11 cellular contexts compared by ENCODE assay signal in the genomic region with DNA sequence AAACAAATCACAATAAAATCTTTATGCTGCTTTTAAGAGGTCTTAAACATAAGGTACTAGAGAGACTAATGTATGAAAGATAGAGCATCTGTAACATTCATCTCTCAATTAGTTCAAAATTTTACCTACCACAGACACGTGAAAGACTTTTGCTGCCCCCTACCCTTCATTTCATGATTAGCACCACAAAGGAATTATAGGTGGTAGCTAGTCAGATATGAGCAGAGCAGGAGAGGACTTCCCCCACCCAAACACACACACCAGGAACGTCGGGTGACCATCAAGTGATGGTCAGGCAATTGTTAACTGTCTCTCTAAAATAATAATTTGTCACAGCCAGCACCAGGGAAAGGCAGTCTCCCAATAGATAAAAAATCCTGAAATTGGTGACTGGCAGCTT.
DNase-seq lines count a peak whose midpoint lies in the region; ATAC-seq, FAIRE-seq and TF ChIP-seq lines count a peak whose summit lies in the region.
"Had no signal": no experiment of that assay in that cellular context is flagged by ENCODE, and none has a peak within 500 bp of the region (broad histone marks: within the 10 kb centered on the region; RNA-seq: fewer than 3 reads in every experiment).

No MANE protein-coding gene starts in this region.

- ATAC-seq in GM18870 (IDR thresholded peaks at IDR 0.05; ENCODE audit: unreplicated experiment) = no peak
- no peak for ATAC-seq in GM21447 (IDR thresholded peaks at IDR 0.05; ENCODE audit: unreplicated experiment)
- ATAC-seq: natural killer cell had no signal

- no peak overlapping the region for H2AFZ ChIP-seq in neuronal stem cell (ENCODE audit: low read length)

- H3K4me2 ChIP-seq in neuronal stem cell (ENCODE audit: insufficient read depth, low read length, poor library complexity, severe bottlenecking) = no peak overlapping the region

- no peak overlapping the region for H2BK15ac ChIP-seq in neuronal stem cell (ENCODE audit: low read length)

- no peak overlapping the region for H3K23ac ChIP-seq in neuronal stem cell (ENCODE audit: low read depth, low read length, poor library complexity)

- H2BK12ac ChIP-seq in neuronal stem cell (ENCODE audit: low read length) = no peak overlapping the region

- no peaks in the 10 kb centered on the region for H3K79me1 ChIP-seq in neuronal stem cell (ENCODE audit: low read depth, low read length)

- peak; percentile 40 for TF ChIP-seq CTCF in GM13977 (IDR thresholded peaks at IDR 0.05; ENCODE audit: extremely low read depth, insufficient read depth, missing control alignments)
- peak; percentile 84 for TF ChIP-seq CTCF in VCaP (conservative IDR thresholded peaks at IDR 0.05)

- no peak overlapping the region for H3K27ac ChIP-seq in VCaP
- H3K27ac ChIP-seq in neuronal stem cell (replicated peaks; ENCODE audit: low read length) = no peak overlapping the region

- no peaks in the 10 kb centered on the region for H3K27me3 ChIP-seq in neuronal stem cell (ENCODE audit: control insufficient read depth in 3 of 3, insufficient read depth in 3 of 3, low read depth in 1 of 3, low read length in 3 of 3)

- no peak overlapping the region for H2BK120ac ChIP-seq in neuronal stem cell (ENCODE audit: low read depth, low read length)

- H3K4me1 ChIP-seq in neuronal stem cell (ENCODE audit: control insufficient read depth in 2 of 2, insufficient read depth in 1 of 2, low read depth in 1 of 2, low read length in 2 of 2) = peaks cover 0 to 2% of the 10 kb centered on the region in 2 donors

- WGBS in neuronal stem cell (ENCODE audit: extremely low coverage in 2 of 2, insufficient read length in 2 of 2, insufficient replicate concordance in 1 of 2), 2 donors = no CpG with 5 or more reads among the region's 3 CpGs

- no peak for FAIRE-seq in H54 (lab: Jason Lieb, UNC)
- FAIRE-seq: GM12891 had no signal

- H3K18ac ChIP-seq in neuronal stem cell (ENCODE audit: low read length) = no peak overlapping the region

- no peak overlapping the region for H4K8ac ChIP-seq in neuronal stem cell (ENCODE audit: low read depth, low read length)

- no peak overlapping the region for H2AK5ac ChIP-seq in neuronal stem cell (ENCODE audit: low read depth, low read length)

- no peaks in the 10 kb centered on the region for H3K36me3 ChIP-seq in neuronal stem cell (replicated peaks in 1 of 2; ENCODE audit: control insufficient read depth in 2 of 2, insufficient read depth in 2 of 2, low read length in 2 of 2)

- H3K14ac ChIP-seq in neuronal stem cell (ENCODE audit: low read length) = no peak overlapping the region

- DNase-seq in GM13977 (ENCODE audit: low spot score) (peak; percentile 5), NCI-H1048 (lab: John Stamatoyannopoulos, UW) (peak; percentile 2), neuronal stem cell (ENCODE audit: low spot score) (peak; percentile 8), LoVo (ENCODE audit: low spot score) (no peak), H54 (ENCODE audit: insufficient read length, low spot score) (no peak)
- DNase-seq: activated effector memory CD4-positive, alpha-beta T cell treated with anti-CD3 and anti-CD28 coated beads, Interleukin-2, amount 50 U/mL, for 16 hours; natural killer cell had no signal

- in situ Hi-C loops in GM13977 (cut with MboI; ENCODE audit: low pct_unique_long_range_greater_than_20kb, low sequenced_read_pairs, unreplicated experiment) = loop anchor here (25.0 kb wide), 1 partner anchor 1685 kb away; no protein-coding TSS in a partner anchor

- H3K9ac ChIP-seq in neuronal stem cell (ENCODE audit: low read depth, low read length, poor library complexity) = no peak overlapping the region

- no peak for TF ChIP-seq POLR2A in H54 (IDR thresholded peaks at IDR 0.05; ENCODE audit: low read depth, low read length)

- no peak overlapping the region for H3K4me3 ChIP-seq in neuronal stem cell (ENCODE audit: low read length in 2 of 2)

- H2BK5ac ChIP-seq in neuronal stem cell (ENCODE audit: low read length) = no peak overlapping the region

- no peak overlapping the region for H3K4ac ChIP-seq in neuronal stem cell (ENCODE audit: low read length)

- no peak overlapping the region for H4K91ac ChIP-seq in neuronal stem cell (ENCODE audit: low read depth, low read length, poor library complexity)

- H3K9me3 ChIP-seq in neuronal stem cell (replicated peaks in 1 of 2; ENCODE audit: control insufficient read depth in 2 of 2, insufficient read depth in 1 of 2, low read depth in 1 of 2, low read length in 2 of 2) = no peaks in the 10 kb centered on the region

Comparison
In these comparisons a context has a peak if more than half of its experiments do, and no peak if none do; other contexts are left out.
1. DNase-seq: peak in GM13977 (single experiment), NCI-H1048 (single experiment) and neuronal stem cell (single experiment); none in LoVo (single experiment) and H54 (single experiment).